8 cellular contexts compared by ENCODE assay signal in genomic region chr2:171272039-171272438, GRCh38.
DNase-seq lines count a peak whose midpoint lies in the region; ATAC-seq and TF ChIP-seq lines count a peak whose summit lies in the region.

No MANE protein-coding gene starts in this region.

- TF ChIP-seq CTCF in BJ (IDR thresholded peaks at IDR 0.05; ENCODE audit: insufficient read depth, low read depth, low read length), result no peak
- no peak for TF ChIP-seq CTCF in MM.1S (IDR thresholded peaks at IDR 0.05; ENCODE audit: low read length)

- H2AFZ ChIP-seq in MM.1S (ENCODE audit: low read length), result no peak overlapping the region

- H3K4me2 ChIP-seq in mesendoderm (ENCODE audit: low read length), result no peak overlapping the region
- H3K4me2 ChIP-seq in MM.1S (ENCODE audit: low read depth, low read length), result no peak overlapping the region

- DNase-seq in BJ (ENCODE audit: low read depth) (peak; percentile 84), NCI-H2196 (lab: John Stamatoyannopoulos, UW; ENCODE audit: unreplicated experiment) (peak; percentile 62), dermis microvascular lymphatic vessel endothelial cell (ENCODE audit: low read depth in 2 of 2) (peak; percentile 45 to 85), mesendoderm (peak; percentile 95), NCI-H187 (lab: John Stamatoyannopoulos, UW) (no peak), MM.1S (no peak), T-helper 1 cell (no peak)

- H3K56ac ChIP-seq in mesendoderm (ENCODE audit: low read length), result no peak overlapping the region

- H2BK5ac ChIP-seq in mesendoderm (ENCODE audit: low read length), result no peak overlapping the region

- H3K27me3 ChIP-seq in BJ (ENCODE audit: control insufficient read depth, insufficient read depth, low read length) (no peaks in the 10 kb centered on the region), mesendoderm (ENCODE audit: insufficient read depth, low read length, poor library complexity) (no peaks in the 10 kb centered on the region), MM.1S (replicated peaks; ENCODE audit: insufficient read depth, low read length) (no peaks in the 10 kb centered on the region)

- no peak overlapping the region for H3K4me3 ChIP-seq in BJ (ENCODE audit: low read depth, low read length)
- H3K4me3 ChIP-seq in mesendoderm (ENCODE audit: low read length), result no peak overlapping the region
- H3K4me3 ChIP-seq in MM.1S (ENCODE audit: low read length), result no peak overlapping the region

- H3K9ac ChIP-seq in mesendoderm (ENCODE audit: low read length), result no peak overlapping the region
- no peak overlapping the region for H3K9ac ChIP-seq in MM.1S (ENCODE audit: low read length)

- H3F3A ChIP-seq in MM.1S (ENCODE audit: insufficient read depth, low read length), result no peaks in the 10 kb centered on the region

- no peaks in the 10 kb centered on the region for H3K79me2 ChIP-seq in mesendoderm (ENCODE audit: control insufficient read depth, insufficient read depth, low read length)
- H3K79me2 ChIP-seq in MM.1S (ENCODE audit: low read length), result no peaks in the 10 kb centered on the region

- CTCF ChIA-PET in BJ (lab: Yijun Ruan, JAX), result interaction anchor here (1.1 to 2.0 kb wide), 3 partner anchors 10 to 298 kb away, joined by 3 to 5 read pairs (median 4); no protein-coding TSS in a partner anchor

- no peak overlapping the region for H2AK5ac ChIP-seq in mesendoderm (ENCODE audit: low read length)

- H3K9me2 ChIP-seq in MM.1S (replicated peaks; ENCODE audit: insufficient read depth, low read length), result no peaks in the 10 kb centered on the region

- no peak overlapping the region for H3K18ac ChIP-seq in mesendoderm (ENCODE audit: low read length)

- H3K4me1 ChIP-seq in mesendoderm (ENCODE audit: control insufficient read depth, low read depth, low read length) (peaks cover 5% of the 10 kb centered on the region), MM.1S (ENCODE audit: low read length) (no peaks in the 10 kb centered on the region)

- no peaks in the 10 kb centered on the region for H3K79me1 ChIP-seq in mesendoderm (ENCODE audit: low read length)

- H3K4ac ChIP-seq in mesendoderm (ENCODE audit: low read depth, low read length), result no peak overlapping the region

- H3K36me3 ChIP-seq in BJ (ENCODE audit: control insufficient read depth, insufficient read depth, low read length), result no peaks in the 10 kb centered on the region
- no peaks in the 10 kb centered on the region for H3K36me3 ChIP-seq in mesendoderm (ENCODE audit: control insufficient read depth, insufficient read depth, low read length)
- no peaks in the 10 kb centered on the region for H3K36me3 ChIP-seq in MM.1S (replicated peaks; ENCODE audit: insufficient read depth, low read length)

- ATAC-seq in GM21786 (IDR thresholded peaks at IDR 0.05; ENCODE audit: unreplicated experiment), result no peak

- H4K8ac ChIP-seq in mesendoderm (ENCODE audit: low read depth, low read length), result no peak overlapping the region

- no peak overlapping the region for H2BK120ac ChIP-seq in mesendoderm (ENCODE audit: low read depth, low read length)

- no peaks in the 10 kb centered on the region for H4K20me1 ChIP-seq in MM.1S (ENCODE audit: insufficient read depth, low read length)

- H3K9me3 ChIP-seq in MM.1S (replicated peaks; ENCODE audit: insufficient read depth, low read length), result no peaks in the 10 kb centered on the region

- POLR2A ChIA-PET in BJ (lab: Charles Lee), result no interaction called here

- H3K27ac ChIP-seq in mesendoderm (ENCODE audit: low read depth, low read length) (no peak overlapping the region), MM.1S (ENCODE audit: low read length) (no peak overlapping the region)

- H3K23ac ChIP-seq in mesendoderm (ENCODE audit: low read length), result no peak overlapping the region

- no peak overlapping the region for H2BK15ac ChIP-seq in mesendoderm (replicated peaks; ENCODE audit: low read depth)

- H4K5ac ChIP-seq in mesendoderm (ENCODE audit: low read length), result no peak overlapping the region

Comparison
In these comparisons a context has a peak if more than half of its experiments do, and no peak if none do; other contexts are left out.
1. DNase-seq: peak in BJ (single experiment), NCI-H2196 (single experiment), dermis microvascular lymphatic vessel endothelial cell (2 of 2) and mesendoderm (single experiment); none in NCI-H187 (0 of 2), MM.1S (single experiment) and T-helper 1 cell (0 of 5).